ENCODE assay signal across 21 cellular contexts in the genomic region with DNA sequence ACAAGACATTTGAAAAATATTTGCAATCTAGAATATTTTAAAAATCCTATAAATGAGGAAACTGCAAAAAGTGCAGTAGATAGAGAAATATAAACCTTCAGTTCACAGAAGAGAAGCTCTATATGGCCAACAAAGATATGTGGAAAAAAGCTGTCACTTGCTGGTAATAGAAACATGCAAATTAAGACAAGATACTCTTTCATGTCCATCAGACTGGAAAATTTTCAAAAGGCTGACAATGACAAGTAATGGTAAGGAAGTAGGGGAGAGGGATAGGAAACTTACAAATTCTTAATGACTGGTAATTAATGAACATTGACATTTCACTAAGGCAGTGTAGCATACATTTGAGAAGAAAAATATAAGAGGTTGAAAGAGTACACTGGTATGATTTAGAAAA.
DNase-seq lines count a peak whose midpoint lies in the region; ATAC-seq and TF ChIP-seq lines count a peak whose summit lies in the region.
"Had no signal": no experiment of that assay in that cellular context is flagged by ENCODE, and none has a peak within 500 bp of the region (broad histone marks: within the 10 kb centered on the region; RNA-seq: fewer than 3 reads in every experiment).

No MANE protein-coding gene starts in this region.

- no peaks in the 10 kb centered on the region for H3K27me3 Mint-ChIP-seq in activated T-cell treated with anti-CD3 and anti-CD28 coated beads, Interleukin-2, amount 50 U/mL, for 72 hours (ENCODE audit: low read depth)
- no peaks in the 10 kb centered on the region for H3K27me3 Mint-ChIP-seq in activated CD8-positive, alpha-beta T cell treated with anti-CD3 and anti-CD28 coated beads, Interleukin-2, amount 10 ng/mL, durations not matched to agents 7 days and 5 days (ENCODE audit: low read depth)
- H3K27me3 Mint-ChIP-seq in WTC11 (ENCODE audit: low read depth): peaks cover 2% of the 10 kb centered on the region; the same call in 1 of the 2 replicates
- H3K27me3 Mint-ChIP-seq: activated CD4-positive, alpha-beta T cell treated with anti-CD3 and anti-CD28 coated beads, Interleukin-2, amount 10 ng/mL, durations not matched to agents 7 days and 5 days; dendritic cell treated with granulocyte-macrophage colony-stimulating factor and Interleukin-4, amounts not matched to agents 40 ng/mL and 50 ng/mL, for 4 days had no signal

- no peaks in the 10 kb centered on the region for H3K9me3 Mint-ChIP-seq in activated T-cell treated with anti-CD3 and anti-CD28 coated beads, Interleukin-2, amount 50 U/mL, for 72 hours
- H3K9me3 Mint-ChIP-seq in activated CD8-positive, alpha-beta T cell treated with anti-CD3 and anti-CD28 coated beads, Interleukin-2, amount 10 ng/mL, durations not matched to agents 7 days and 5 days (ENCODE audit: insufficient read depth): no peaks in the 10 kb centered on the region
- no peaks in the 10 kb centered on the region for H3K9me3 Mint-ChIP-seq in WTC11
- H3K9me3 Mint-ChIP-seq: dendritic cell treated with granulocyte-macrophage colony-stimulating factor and Interleukin-4, amounts not matched to agents 40 ng/mL and 50 ng/mL, for 4 days; nephron had no signal

- peaks cover 94% of the 10 kb centered on the region for H3K4me1 Mint-ChIP-seq in activated T-cell treated with anti-CD3 and anti-CD28 coated beads, Interleukin-2, amount 50 U/mL, for 72 hours (ENCODE audit: low read depth)
- peaks cover 62% of the 10 kb centered on the region for H3K4me1 Mint-ChIP-seq in activated CD8-positive, alpha-beta T cell treated with anti-CD3 and anti-CD28 coated beads, Interleukin-2, amount 10 ng/mL, durations not matched to agents 7 days and 5 days (ENCODE audit: low read depth)
- H3K4me1 Mint-ChIP-seq in WTC11: no peaks in the 10 kb centered on the region

- peak overlapping the region; percentile 59 for H3K27ac Mint-ChIP-seq in activated T-cell treated with anti-CD3 and anti-CD28 coated beads, Interleukin-2, amount 50 U/mL, for 72 hours
- H3K27ac Mint-ChIP-seq in activated CD8-positive, alpha-beta T cell treated with anti-CD3 and anti-CD28 coated beads, Interleukin-2, amount 10 ng/mL, durations not matched to agents 7 days and 5 days: peak overlapping the region; percentile 43
- no peak overlapping the region for H3K27ac Mint-ChIP-seq in WTC11

- no peak for TF ChIP-seq CTCF in WTC11 (IDR thresholded peaks at IDR 0.05)

- no peak for DNase-seq in activated T-cell treated with anti-CD3 and anti-CD28 coated beads, Interleukin-2, amount 50 U/mL, for 72 hours
- DNase-seq in activated T-cell treated with anti-CD3 and anti-CD28 coated beads, Interleukin-2, amount 50 U/mL, for 48 hours: no peak
- DNase-seq in activated CD8-positive, alpha-beta T cell treated with anti-CD3 and anti-CD28 coated beads, Interleukin-2, amount 10 ng/mL, durations not matched to agents 7 days and 5 days: no peak
- no peak for DNase-seq in stimulated activated naive CD8-positive, alpha-beta T cell treated with anti-CD3 and anti-CD28 coated beads, Interleukin-15, Interleukin-2, amounts not matched to agents 100 U/mL and 50 U/mL, for 24 hours
- DNase-seq in WTC11 (ENCODE audit: low spot score) (no peak), COR-L47 (lab: John Stamatoyannopoulos, UW) (no peak)
- DNase-seq: activated CD4-positive, alpha-beta T cell treated with anti-CD3 and anti-CD28 coated beads, Interleukin-2, amount 10 ng/mL, durations not matched to agents 7 days and 5 days; amygdala; DMS 273 treated with DMSO at 0.1 percent for 48 hours; head of caudate nucleus; Kasumi-1; left cardiac atrium; mesendoderm; NCI-H1092; NCI-H2081; right lobe of liver had no signal

- H3K4me3 Mint-ChIP-seq in activated T-cell treated with anti-CD3 and anti-CD28 coated beads, Interleukin-2, amount 50 U/mL, for 72 hours: peak overlapping the region; percentile 12 to 27
- H3K4me3 Mint-ChIP-seq in activated CD8-positive, alpha-beta T cell treated with anti-CD3 and anti-CD28 coated beads, Interleukin-2, amount 10 ng/mL, durations not matched to agents 7 days and 5 days: no peak overlapping the region
- H3K4me3 Mint-ChIP-seq in WTC11: no peak overlapping the region
- H3K4me3 Mint-ChIP-seq: activated CD4-positive, alpha-beta T cell treated with anti-CD3 and anti-CD28 coated beads, Interleukin-2, amount 10 ng/mL, durations not matched to agents 7 days and 5 days; dendritic cell treated with granulocyte-macrophage colony-stimulating factor and Interleukin-4, amounts not matched to agents 40 ng/mL and 50 ng/mL, for 4 days; nephron had no signal

- no peak for ATAC-seq in activated T-cell treated with anti-CD3 and anti-CD28 coated beads, Interleukin-2, amount 50 U/mL, for 72 hours (replicated peaks in 1 of 2)
- peak; percentile 6 for ATAC-seq in activated CD8-positive, alpha-beta T cell treated with anti-CD3 and anti-CD28 coated beads, Interleukin-2, amount 10 ng/mL, durations not matched to agents 7 days and 5 days
- ATAC-seq in stimulated activated naive CD8-positive, alpha-beta T cell treated with anti-CD3 and anti-CD28 coated beads, Interleukin-15, Interleukin-2, amounts not matched to agents 100 U/mL and 50 U/mL, for 24 hours: peak; percentile 14
- ATAC-seq in GM21447 (IDR thresholded peaks at IDR 0.05; ENCODE audit: unreplicated experiment) (no peak), WTC11 (no peak)
- ATAC-seq: left cardiac atrium, right lobe of liver, SK-N-SH treated with all-trans-retinoic acid at 6 μM for 48 hours had no signal

- CTCF ChIA-PET in activated CD8-positive, alpha-beta T cell treated with anti-CD3 and anti-CD28 coated beads, Interleukin-2, amount 10 ng/mL, durations not matched to agents 7 days and 5 days (lab: Charles Lee): no interaction called here
- CTCF ChIA-PET in WTC11 (lab: Charles Lee): no interaction called here

- POLR2A ChIA-PET in activated CD8-positive, alpha-beta T cell treated with anti-CD3 and anti-CD28 coated beads, Interleukin-2, amount 10 ng/mL, durations not matched to agents 7 days and 5 days (lab: Charles Lee): interaction anchor here (1.0 kb wide), 1 partner anchor 103 kb away, joined by 3 read pairs; no protein-coding TSS in a partner anchor
- POLR2A ChIA-PET in WTC11 (lab: Charles Lee): no interaction called here

- peaks cover 4 to 7% of the 10 kb centered on the region in 2 donors for H3K36me3 Mint-ChIP-seq in activated T-cell treated with anti-CD3 and anti-CD28 coated beads, Interleukin-2, amount 50 U/mL, for 72 hours (ENCODE audit: insufficient read depth in 2 of 2)
- H3K36me3 Mint-ChIP-seq in activated CD8-positive, alpha-beta T cell treated with anti-CD3 and anti-CD28 coated beads, Interleukin-2, amount 10 ng/mL, durations not matched to agents 7 days and 5 days (ENCODE audit: low read depth): peaks cover 5% of the 10 kb centered on the region
- H3K36me3 Mint-ChIP-seq in WTC11: no peaks in the 10 kb centered on the region

- peak; percentile 46 for TF ChIP-seq POLR2A in GM19099 (IDR thresholded peaks at IDR 0.05; ENCODE audit: extremely low read depth, insufficient read length, low read depth)

TF ChIP-seq in WTC11, 78 proteins besides CTCF, POLR2A, EP300 and RAD21:
- TF ChIP-seq NFATC4 (CRISPR knock-in tag; IDR thresholded peaks at IDR 0.05) (no peak), FOXK1 (CRISPR knock-in tag; IDR thresholded peaks at IDR 0.05) (no peak), PRRX2 (CRISPR knock-in tag; IDR thresholded peaks at IDR 0.05) (no peak), TCF7 (CRISPR knock-in tag; IDR thresholded peaks at IDR 0.05; ENCODE audit: low read depth) (no peak), HMGA2 (CRISPR knock-in tag; IDR thresholded peaks at IDR 0.05) (no peak), ZNF396 (CRISPR knock-in tag; IDR thresholded peaks at IDR 0.05; ENCODE audit: borderline replicate concordance) (no peak), ZNF138 (CRISPR knock-in tag; conservative IDR thresholded peaks at IDR 0.05) (no peak)
- TF ChIP-seq, protein P1, sequence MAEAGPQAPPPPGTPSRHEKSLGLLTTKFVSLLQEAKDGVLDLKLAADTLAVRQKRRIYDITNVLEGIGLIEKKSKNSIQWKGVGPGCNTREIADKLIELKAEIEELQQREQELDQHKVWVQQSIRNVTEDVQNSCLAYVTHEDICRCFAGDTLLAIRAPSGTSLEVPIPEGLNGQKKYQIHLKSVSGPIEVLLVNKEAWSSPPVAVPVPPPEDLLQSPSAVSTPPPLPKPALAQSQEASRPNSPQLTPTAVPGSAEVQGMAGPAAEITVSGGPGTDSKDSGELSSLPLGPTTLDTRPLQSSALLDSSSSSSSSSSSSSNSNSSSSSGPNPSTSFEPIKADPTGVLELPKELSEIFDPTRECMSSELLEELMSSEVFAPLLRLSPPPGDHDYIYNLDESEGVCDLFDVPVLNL (CRISPR knock-in tag; IDR thresholded peaks at IDR 0.05; ENCODE audit: borderline replicate concordance, low read depth): no peak
- TF ChIP-seq, protein P2, sequence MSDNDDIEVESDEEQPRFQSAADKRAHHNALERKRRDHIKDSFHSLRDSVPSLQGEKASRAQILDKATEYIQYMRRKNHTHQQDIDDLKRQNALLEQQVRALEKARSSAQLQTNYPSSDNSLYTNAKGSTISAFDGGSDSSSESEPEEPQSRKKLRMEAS (CRISPR knock-in tag; IDR thresholded peaks at IDR 0.05): no peak
- TF ChIP-seq, protein P3, sequence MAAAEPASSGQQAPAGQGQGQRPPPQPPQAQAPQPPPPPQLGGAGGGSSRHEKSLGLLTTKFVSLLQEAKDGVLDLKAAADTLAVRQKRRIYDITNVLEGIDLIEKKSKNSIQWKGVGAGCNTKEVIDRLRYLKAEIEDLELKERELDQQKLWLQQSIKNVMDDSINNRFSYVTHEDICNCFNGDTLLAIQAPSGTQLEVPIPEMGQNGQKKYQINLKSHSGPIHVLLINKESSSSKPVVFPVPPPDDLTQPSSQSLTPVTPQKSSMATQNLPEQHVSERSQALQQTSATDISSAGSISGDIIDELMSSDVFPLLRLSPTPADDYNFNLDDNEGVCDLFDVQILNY (CRISPR knock-in tag; IDR thresholded peaks at IDR 0.05): no peak

Comparison
In these comparisons a context has a peak if more than half of its experiments do, and no peak if none do; other contexts are left out.
1. ATAC-seq: peak in activated CD8-positive, alpha-beta T cell treated with anti-CD3 and anti-CD28 coated beads, Interleukin-2, amount 10 ng/mL, durations not matched to agents 7 days and 5 days (single experiment) and stimulated activated naive CD8-positive, alpha-beta T cell treated with anti-CD3 and anti-CD28 coated beads, Interleukin-15, Interleukin-2, amounts not matched to agents 100 U/mL and 50 U/mL, for 24 hours (single experiment); none in activated T-cell treated with anti-CD3 and anti-CD28 coated beads, Interleukin-2, amount 50 U/mL, for 72 hours (0 of 2), GM21447 (single experiment) and WTC11 (single experiment).
2. H3K4me3 Mint-ChIP-seq: peak in activated T-cell treated with anti-CD3 and anti-CD28 coated beads, Interleukin-2, amount 50 U/mL, for 72 hours (2 of 2); none in activated CD8-positive, alpha-beta T cell treated with anti-CD3 and anti-CD28 coated beads, Interleukin-2, amount 10 ng/mL, durations not matched to agents 7 days and 5 days (single experiment) and WTC11 (single experiment).